In the genomic region with DNA sequence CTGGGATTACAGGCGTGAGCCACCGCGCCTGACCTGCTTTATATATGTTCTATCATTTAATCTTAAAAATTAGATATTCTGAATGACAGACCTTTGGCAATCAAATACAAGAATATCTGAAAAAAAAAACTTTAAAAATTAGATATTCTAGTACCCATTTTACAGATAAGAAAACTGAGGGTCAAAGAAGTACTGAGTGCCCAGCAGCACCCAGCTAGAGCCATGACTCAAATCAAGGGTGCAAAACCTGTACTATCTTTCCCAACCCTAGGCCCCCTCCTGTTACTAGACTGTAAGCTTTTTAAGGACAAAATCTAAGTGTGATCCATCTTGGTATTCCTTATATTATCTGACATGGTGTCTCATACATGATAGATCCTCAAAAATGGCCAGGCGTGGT, we compare ENCODE assay signal across 1 cellular context.
TF ChIP-seq lines count a peak whose summit lies in the region.

No MANE protein-coding gene starts in this region.

TF ChIP-seq in HepG2, 621 proteins besides CTCF, POLR2A, EP300 and RAD21:
- TF ChIP-seq JARID2 (CRISPR knock-in tag; IDR thresholded peaks at IDR 0.05; ENCODE audit: insufficient replicate concordance) (no peak), ZNF629 (CRISPR knock-in tag; conservative IDR thresholded peaks at IDR 0.05) (0 out of 2 replicates have a peak, but pooled peaks have one; percentile 50), ZZZ3 (CRISPR knock-in tag; IDR thresholded peaks at IDR 0.05; ENCODE audit: borderline replicate concordance) (no peak), ARHGAP35 (CRISPR knock-in tag; IDR thresholded peaks at IDR 0.05; ENCODE audit: borderline replicate concordance) (no peak)
